ENCODE assay signal across 13 cellular contexts in genomic region chr17:39212841-39213480, GRCh38.
A peak's percentile ranks its signal among the peaks of the same experiment; 100 is the strongest.
DNase-seq lines count a peak whose midpoint lies in the region; ATAC-seq and TF ChIP-seq lines count a peak whose summit lies in the region.
"Had no signal": no experiment of that assay in that cellular context is flagged by ENCODE, and none has a peak within 500 bp of the region (broad histone marks: within the 10 kb centered on the region; RNA-seq: fewer than 3 reads in every experiment).

No MANE protein-coding gene starts in this region.

- no peak for TF ChIP-seq CTCF in parathyroid adenoma (IDR thresholded peaks at IDR 0.05)
- no peak for TF ChIP-seq CTCF in GM13976 (IDR thresholded peaks at IDR 0.05; ENCODE audit: borderline replicate concordance, control extremely low read depth, extremely low read depth, insufficient read depth, missing control alignments)

- peak overlapping the region; percentile 1 for H2AFZ ChIP-seq in parathyroid adenoma
- H2AFZ ChIP-seq: GM23248 had no signal

- peak; percentile 32 for DNase-seq in ELF-1 (ENCODE audit: low read depth, low spot score)
- DNase-seq in NCI-H2029 (lab: John Stamatoyannopoulos, UW) = peak; percentile 50
- DNase-seq in caudate nucleus (lab: John Stamatoyannopoulos, UW) = peak in 14 of 61 donors; percentile 14 to 81 (median 30)
- no peak for DNase-seq in GM13976 (ENCODE audit: low spot score)
- DNase-seq: activated CD4-positive, alpha-beta T cell treated with anti-CD3 and anti-CD28 coated beads for 48 hours; activated naive CD8-positive, alpha-beta T cell treated with anti-CD3 and anti-CD28 coated beads for 36 hours; activated T-cell treated with anti-CD3 and anti-CD28 coated beads, Interleukin-2, amount 50 U/mL, for 1 hour; NCI-H187 treated with DMSO at 0.1 percent for 48 hours; nephron progenitor cell had no signal

- H3K4me2 ChIP-seq in parathyroid adenoma (ENCODE audit: low read length) = no peak overlapping the region

- no peaks in the 10 kb centered on the region for H3K27me3 ChIP-seq in parathyroid adenoma (ENCODE audit: control insufficient read depth, insufficient read depth, low read length)

- H3K27ac ChIP-seq in caudate nucleus (ENCODE audit: low read depth, low read length) = peak overlapping the region; percentile 52
- no peak overlapping the region for H3K27ac ChIP-seq in parathyroid adenoma
- H3K27ac ChIP-seq: GM23248 had no signal

- no peaks in the 10 kb centered on the region for H3K36me3 ChIP-seq in parathyroid adenoma (ENCODE audit: control insufficient read depth, insufficient read depth, low read length)

- no peak overlapping the region for H3K9ac ChIP-seq in parathyroid adenoma
- H3K9ac ChIP-seq: GM23248 had no signal

- peaks cover 9% of the 10 kb centered on the region for H3K4me1 ChIP-seq in parathyroid adenoma

- in situ Hi-C loops in GM13976 (cut with MboI; ENCODE audit: low sequenced_read_pairs, unreplicated experiment) = no loop called here

- ATAC-seq in GM19467 (IDR thresholded peaks at IDR 0.05; ENCODE audit: unreplicated experiment) (no peak), GM18868 (IDR thresholded peaks at IDR 0.05; ENCODE audit: unreplicated experiment) (no peak)

- H3K9me3 ChIP-seq in parathyroid adenoma (ENCODE audit: control insufficient read depth, low read length) = no peaks in the 10 kb centered on the region

- no peak overlapping the region for H3K4me3 ChIP-seq in parathyroid adenoma (ENCODE audit: low read depth, low read length)
- H3K4me3 ChIP-seq: GM23248 had no signal

- H3K79me2 ChIP-seq in parathyroid adenoma = no peaks in the 10 kb centered on the region
